ENCODE assay signal across 24 cellular contexts in the genomic region with DNA sequence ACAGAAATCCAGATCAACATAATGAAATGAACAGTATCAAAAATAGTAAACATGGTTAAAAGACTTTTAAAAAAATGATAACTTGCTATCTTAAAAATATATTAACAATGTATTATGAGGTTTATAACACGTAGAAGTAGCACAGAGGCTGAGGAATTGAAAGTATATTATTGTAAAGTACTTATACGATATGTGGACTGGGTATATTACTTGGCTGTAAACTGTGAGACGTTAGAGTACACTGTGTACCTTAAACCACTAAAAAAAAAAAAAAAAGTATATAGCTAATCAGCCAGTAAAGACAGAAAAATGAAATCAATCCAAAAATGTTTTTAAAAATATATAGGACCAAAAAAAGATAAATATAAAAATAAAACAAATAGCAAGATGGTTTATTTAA.
DNase-seq lines count a peak whose midpoint lies in the region; ATAC-seq and FAIRE-seq lines count a peak whose summit lies in the region.
"Had no signal": no experiment of that assay in that cellular context is flagged by ENCODE, and none has a peak within 500 bp of the region (broad histone marks: within the 10 kb centered on the region; RNA-seq: fewer than 3 reads in every experiment).

No MANE protein-coding gene starts in this region.

- no peaks in the 10 kb centered on the region for H3K27me3 Mint-ChIP-seq in natural killer cell treated with Interleukin-12 subunit alpha and Interleukin-12 subunit beta and Interleukin-15 and Interleukin-18, amount 100 ng/mL, for 72 hours
- H3K27me3 Mint-ChIP-seq: CD4-positive, alpha-beta T cell had no signal

- FAIRE-seq in frontal cortex (lab: Jason Lieb, UNC), result peak; percentile 34
- FAIRE-seq: A549, GM12892, H54 had no signal

- H2AFZ ChIP-seq in Karpas-422 (ENCODE audit: low read length), result no peak overlapping the region
- H2AFZ ChIP-seq: GM23338 had no signal

- peaks cover 55% of the 10 kb centered on the region for H3K36me3 Mint-ChIP-seq in natural killer cell treated with Interleukin-12 subunit alpha and Interleukin-12 subunit beta and Interleukin-15 and Interleukin-18, amount 100 ng/mL, for 72 hours

- peaks cover 10% of the 10 kb centered on the region; the same call in 1 of the 2 replicates for H3K36me3 ChIP-seq in Karpas-422 (ENCODE audit: insufficient read depth, low read length)

- H3K27ac ChIP-seq in Karpas-422 (ENCODE audit: low read length), result no peak overlapping the region
- H3K27ac ChIP-seq: A549; BLaER1 treated with 17β-estradiol and CSF1 and Interleukin-3, amounts not matched to agents 10 nM and 100 nM had no signal

- no peak for DNase-seq in frontal cortex (ENCODE audit: low spot score in 2 of 2)
- DNase-seq in left colon, result no peak
- DNase-seq in natural killer cell treated with Interleukin-12 subunit alpha and Interleukin-12 subunit beta and Interleukin-15 and Interleukin-18, amount 100 ng/mL, for 72 hours (ENCODE audit: low spot score), result no peak
- no peak for DNase-seq in Karpas-422
- DNase-seq in effector CD4-positive, alpha-beta T cell, result no peak
- DNase-seq: 8988T; ACHN; AML-193; BE2C; Calu3; CD4-positive, alpha-beta T cell; COR-L47; DMS53; DND-41; HFFc6 had no signal

- no peak overlapping the region for H3K4me3 ChIP-seq in Karpas-422 (ENCODE audit: low read length)
- H3K4me3 ChIP-seq: A549; BLaER1 treated with 17β-estradiol and CSF1 and Interleukin-3, amounts not matched to agents 10 nM and 100 nM; GM23338; HAP-1 had no signal

- no peak overlapping the region for H3K4me2 ChIP-seq in Karpas-422 (ENCODE audit: low read depth, low read length, poor library complexity, severe bottlenecking)
- H3K4me2 ChIP-seq: A549; BLaER1 treated with 17β-estradiol and CSF1 and Interleukin-3, amounts not matched to agents 10 nM and 100 nM; GM23338 had no signal

- H4K20me1 ChIP-seq in Karpas-422 (ENCODE audit: insufficient read depth, low read depth, low read length), result no peaks in the 10 kb centered on the region

- H3K9ac ChIP-seq in Karpas-422 (ENCODE audit: low read length), result no peak overlapping the region
- H3K9ac ChIP-seq: BLaER1 treated with 17β-estradiol and CSF1 and Interleukin-3, amounts not matched to agents 10 nM and 100 nM had no signal

- peak; percentile 74 for ATAC-seq in left colon
- no peak for ATAC-seq in natural killer cell treated with Interleukin-12 subunit alpha and Interleukin-12 subunit beta and Interleukin-15 and Interleukin-18, amount 100 ng/mL, for 72 hours
- no peak for ATAC-seq in esophagus mucosa
- no peak for ATAC-seq in GM18511 (IDR thresholded peaks at IDR 0.05; ENCODE audit: unreplicated experiment)
- ATAC-seq: A549, GM23338 had no signal

- no peaks in the 10 kb centered on the region for H3K9me3 ChIP-seq in Karpas-422 (ENCODE audit: low read length)
- H3K9me3 ChIP-seq: A549, BE2C, HAP-1 had no signal

- H3K79me2 ChIP-seq in Karpas-422 (ENCODE audit: low read length), result no peaks in the 10 kb centered on the region

- H3K27ac Mint-ChIP-seq in natural killer cell treated with Interleukin-12 subunit alpha and Interleukin-12 subunit beta and Interleukin-15 and Interleukin-18, amount 100 ng/mL, for 72 hours, result peak overlapping the region; percentile 24 to 60
- H3K27ac Mint-ChIP-seq: CD4-positive, alpha-beta T cell; GM23338; HFFc6 had no signal

- no peaks in the 10 kb centered on the region for H3K27me3 ChIP-seq in Karpas-422 (ENCODE audit: low read length)
- H3K27me3 ChIP-seq: BE2C; BLaER1 treated with 17β-estradiol and CSF1 and Interleukin-3, amounts not matched to agents 10 nM and 100 nM had no signal

- H3K4me3 Mint-ChIP-seq in natural killer cell treated with Interleukin-12 subunit alpha and Interleukin-12 subunit beta and Interleukin-15 and Interleukin-18, amount 100 ng/mL, for 72 hours, result peak overlapping the region; percentile 48
- H3K4me3 Mint-ChIP-seq: CD14-positive monocyte; CD4-positive, alpha-beta T cell; GM23338; HFFc6 had no signal

- peaks cover 47 to 54% of the 10 kb centered on the region in 2 donors for H3K4me1 Mint-ChIP-seq in natural killer cell treated with Interleukin-12 subunit alpha and Interleukin-12 subunit beta and Interleukin-15 and Interleukin-18, amount 100 ng/mL, for 72 hours (ENCODE audit: low read depth in 2 of 2)
- H3K4me1 Mint-ChIP-seq: CD14-positive monocyte, GM23338 had no signal

- peaks cover 2% of the 10 kb centered on the region for H3K9me3 Mint-ChIP-seq in natural killer cell treated with Interleukin-12 subunit alpha and Interleukin-12 subunit beta and Interleukin-15 and Interleukin-18, amount 100 ng/mL, for 72 hours
- H3K9me3 Mint-ChIP-seq: CD14-positive monocyte; CD4-positive, alpha-beta T cell; GM23338; HFFc6 had no signal

- intact Hi-C loops in left colon (cut with DNase I, micrococcal nuclease), result no loop called here

- no peaks in the 10 kb centered on the region for H3K9me2 ChIP-seq in Karpas-422 (replicated peaks; ENCODE audit: insufficient read depth, low read length)

- no peaks in the 10 kb centered on the region for H3K4me1 ChIP-seq in Karpas-422 (ENCODE audit: low read length)
- H3K4me1 ChIP-seq: A549; BE2C; BLaER1 treated with 17β-estradiol and CSF1 and Interleukin-3, amounts not matched to agents 10 nM and 100 nM had no signal
